In genomic region chr2:223055836-223056235, GRCh38 we compare ENCODE assay signal across 1 cellular context.
TF ChIP-seq lines count a peak whose summit lies in the region.

No MANE protein-coding gene starts in this region.

TF ChIP-seq in HepG2, 621 proteins besides CTCF, POLR2A, EP300 and RAD21 (continued from another document):
- no peak for TF ChIP-seq REST (IDR thresholded peaks at IDR 0.05; ENCODE audit: borderline replicate concordance in 1 of 2, low read depth in 1 of 2, low read length in 2 of 2)
- no peak for TF ChIP-seq FOXC1 (CRISPR knock-in tag; IDR thresholded peaks at IDR 0.05; ENCODE audit: borderline replicate concordance)
